ENCODE assay signal across 8 cellular contexts in the genomic region with DNA sequence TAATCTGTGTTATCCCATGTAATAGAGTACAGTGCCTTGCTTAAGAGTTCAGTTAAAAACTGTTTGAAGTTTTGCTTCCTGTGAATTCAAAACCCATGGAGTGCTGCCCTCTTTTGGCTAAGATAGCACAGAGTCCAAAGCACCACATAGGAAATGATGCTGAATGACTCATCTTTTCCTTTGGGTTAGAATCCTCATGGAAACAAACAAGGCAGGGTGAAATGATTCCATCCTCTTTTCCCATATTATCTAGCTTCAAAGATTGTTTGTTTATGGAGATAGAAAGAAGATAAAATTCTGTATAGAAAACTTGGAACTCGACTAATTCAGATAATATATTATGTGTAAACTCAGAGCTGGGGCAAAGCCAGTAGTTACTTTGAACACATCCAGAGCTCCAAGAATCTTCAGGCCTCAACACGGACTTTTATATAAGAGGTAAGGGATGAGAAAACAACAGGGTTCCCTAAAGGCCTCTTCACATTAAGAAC.
A peak's percentile ranks its signal among the peaks of the same experiment; 100 is the strongest.
DNase-seq lines count a peak whose midpoint lies in the region; ATAC-seq and TF ChIP-seq lines count a peak whose summit lies in the region.

No MANE protein-coding gene starts in this region.

- no peaks in the 10 kb centered on the region for H3K9me3 Mint-ChIP-seq in activated naive CD4-positive, alpha-beta T cell treated with anti-CD3 and anti-CD28 coated beads, Interleukin-2, amount 10 ng/mL, durations not matched to agents 7 days and 5 days

- intact Hi-C loops in dorsolateral prefrontal cortex (cut with DNase I), result loop anchor here (5.0 to 10.0 kb wide), 3 partner anchors 252 to 632 kb away; a partner anchor contains a TSS
- intact Hi-C loops in lower lobe of right lung (cut with DNase I), result no loop called here

- CTCF ChIA-PET in activated naive CD4-positive, alpha-beta T cell treated with anti-CD3 and anti-CD28 coated beads, Interleukin-2, amount 10 ng/mL, durations not matched to agents 7 days and 5 days (lab: Charles Lee), result interaction anchor here (0.6 to 3.4 kb wide), 12 partner anchors 9 to 1456 kb away, joined by 3 to 23 read pairs (median 4); a partner anchor contains a TSS

- peaks cover 9% of the 10 kb centered on the region for H3K4me1 Mint-ChIP-seq in activated naive CD4-positive, alpha-beta T cell treated with anti-CD3 and anti-CD28 coated beads, Interleukin-2, amount 10 ng/mL, durations not matched to agents 7 days and 5 days

- TF ChIP-seq CTCF in dorsolateral prefrontal cortex (IDR thresholded peaks at IDR 0.05 in 54 of 56, conservative IDR thresholded peaks at IDR 0.05 in 2 of 56; ENCODE audit: low read depth in 1 of 56, partially characterized antibody in 56 of 56) (peak; percentile 51 to 83 (median 73)), lower lobe of right lung (IDR thresholded peaks at IDR 0.05) (peak; percentile 72)

- no peaks in the 10 kb centered on the region for H3K9me3 ChIP-seq in HAP-1
- no peaks in the 10 kb centered on the region for H3K9me3 ChIP-seq in lower lobe of right lung
- H3K9me3 ChIP-seq in thymus (ENCODE audit: control insufficient read depth), result no peaks in the 10 kb centered on the region

- DNase-seq in activated naive CD4-positive, alpha-beta T cell treated with anti-CD3 and anti-CD28 coated beads, Interleukin-2, amount 10 ng/mL, durations not matched to agents 7 days and 5 days, result peak; percentile 54
- DNase-seq in activated naive CD4-positive, alpha-beta T cell treated with Interleukin-2 at 50 U/mL for 16 hours, result no peak
- peak; percentile 60 to 72 for DNase-seq in HAP-1 (ENCODE audit: low spot score in 2 of 2)
- DNase-seq in MV-4-11 (lab: John Stamatoyannopoulos, UW), result peak; percentile 70
- DNase-seq in SKM-1 treated with dmso at 0.1 percent for 144 hours (lab: John Stamatoyannopoulos, UW; ENCODE audit: unreplicated experiment), result peak; percentile 13
- peak in 2 of 10 donors; percentile 6 to 66 for DNase-seq in dorsolateral prefrontal cortex
- no peak for DNase-seq in lower lobe of right lung

- no peaks in the 10 kb centered on the region for H3K36me3 Mint-ChIP-seq in activated naive CD4-positive, alpha-beta T cell treated with anti-CD3 and anti-CD28 coated beads, Interleukin-2, amount 10 ng/mL, durations not matched to agents 7 days and 5 days

- H3K4me3 ChIP-seq in HAP-1 (no peak overlapping the region), dorsolateral prefrontal cortex (peak overlapping the region in 18 of 59 donors; percentile 3 to 44 (median 28)), lower lobe of right lung (no peak overlapping the region), thymus (ENCODE audit: low read length) (no peak overlapping the region)

- H3K4me3 Mint-ChIP-seq in activated naive CD4-positive, alpha-beta T cell treated with anti-CD3 and anti-CD28 coated beads, Interleukin-2, amount 10 ng/mL, durations not matched to agents 7 days and 5 days, result no peak overlapping the region

- H3K27ac ChIP-seq in dorsolateral prefrontal cortex, result peak overlapping the region in 55 of 59 donors; percentile 18 to 91 (median 74)
- peak overlapping the region; percentile 78 for H3K27ac ChIP-seq in lower lobe of right lung
- H3K27ac ChIP-seq in thymus (ENCODE audit: low read depth), result peak overlapping the region; percentile 65

- no peaks in the 10 kb centered on the region for H3K36me3 ChIP-seq in HAP-1 (replicated peaks)
- no peaks in the 10 kb centered on the region for H3K36me3 ChIP-seq in lower lobe of right lung
- H3K36me3 ChIP-seq in thymus (ENCODE audit: control insufficient read depth, insufficient read depth), result no peaks in the 10 kb centered on the region

- no peaks in the 10 kb centered on the region; the same call in 1 of the 2 replicates for H3K4me1 ChIP-seq in HAP-1
- H3K4me1 ChIP-seq in lower lobe of right lung, result peaks cover 5% of the 10 kb centered on the region
- H3K4me1 ChIP-seq in thymus (ENCODE audit: control insufficient read depth, insufficient read depth, low read length), result no peaks in the 10 kb centered on the region

- H3K27ac Mint-ChIP-seq in activated naive CD4-positive, alpha-beta T cell treated with anti-CD3 and anti-CD28 coated beads, Interleukin-2, amount 10 ng/mL, durations not matched to agents 7 days and 5 days, result no peak overlapping the region

- whole genome bisulfite sequencing in thymus, result 13% methylated on average over 2 of the region's 2 CpGs

- ATAC-seq in lower lobe of right lung, result peak; percentile 85 to 86

- no peaks in the 10 kb centered on the region for H3K27me3 ChIP-seq in HAP-1 (ENCODE audit: low read depth)
- no peaks in the 10 kb centered on the region for H3K27me3 ChIP-seq in dorsolateral prefrontal cortex
- no peaks in the 10 kb centered on the region for H3K27me3 ChIP-seq in lower lobe of right lung (ENCODE audit: low read depth)
- no peaks in the 10 kb centered on the region for H3K27me3 ChIP-seq in thymus (ENCODE audit: control insufficient read depth, insufficient read depth)

- H3K27me3 Mint-ChIP-seq in activated naive CD4-positive, alpha-beta T cell treated with anti-CD3 and anti-CD28 coated beads, Interleukin-2, amount 10 ng/mL, durations not matched to agents 7 days and 5 days, result no peaks in the 10 kb centered on the region

- in situ Hi-C loops in HAP-1 (cut with MboI; ENCODE audit: low sequenced_read_pairs), result loop anchor here (25.0 kb wide), 1 partner anchor 624 kb away; no protein-coding TSS in a partner anchor

Comparison
In these comparisons a context has a peak if more than half of its experiments do, and no peak if none do; other contexts are left out.
1. DNase-seq: peak in activated naive CD4-positive, alpha-beta T cell treated with anti-CD3 and anti-CD28 coated beads, Interleukin-2, amount 10 ng/mL, durations not matched to agents 7 days and 5 days (single experiment), HAP-1 (2 of 2), MV-4-11 (single experiment) and SKM-1 treated with dmso at 0.1 percent for 144 hours (single experiment); none in activated naive CD4-positive, alpha-beta T cell treated with Interleukin-2 at 50 U/mL for 16 hours (single experiment) and lower lobe of right lung (single experiment).
2. Peak in every context shown above with its lines, with median percentiles within 50 percentile points of each other: H3K27ac ChIP-seq.